Comparison of ENCODE assay signal across 24 cellular contexts in genomic region chr17:32021618-32021955, GRCh38.
"Had no signal": no experiment of that assay in that cellular context is flagged by ENCODE, and none has a peak within 500 bp of the region (broad histone marks: within the 10 kb centered on the region; RNA-seq: fewer than 3 reads in every experiment).

No MANE protein-coding gene starts in this region.

- H3K4me3 ChIP-seq: esophagus squamous epithelium had no signal

- H3K4me3 Mint-ChIP-seq: activated CD4-positive, alpha-beta memory T cell treated with anti-CD3 and anti-CD28 coated beads for 36 hours; activated CD4-positive, alpha-beta T cell treated with anti-CD3 and anti-CD28 coated beads for 36 hours; activated CD4-positive, alpha-beta T cell treated with anti-CD3 and anti-CD28 coated beads, Interleukin-2, amount 10 ng/mL, durations not matched to agents 24 days and 14 days; activated CD8-positive, alpha-beta memory T cell treated with anti-CD3 and anti-CD28 coated beads, Interleukin-2, amount 10 ng/mL, durations not matched to agents 7 days and 5 days; activated CD8-positive, alpha-beta T cell treated with anti-CD3 and anti-CD28 coated beads, Interleukin-2, amount 10 ng/mL, durations not matched to agents 7 days and 5 days; activated naive CD8-positive, alpha-beta T cell; activated T-cell treated with anti-CD3 and anti-CD28 coated beads, Interleukin-2, amount 50 U/mL, for 24 hours; activated T-cell treated with anti-CD3 and anti-CD28 coated beads, Interleukin-2, amount 50 U/mL, for 72 hours; T-helper 17 cell; T-helper 2 cell treated with Interferon-gamma antibody and Interleukin-4, amounts not matched to agents 5 μg/mL and 100 μg/mL, for 36 hours had no signal

- H3K27me3 ChIP-seq: brain microvascular endothelial cell, esophagus squamous epithelium had no signal

- H3K27ac Mint-ChIP-seq: activated CD4-positive, alpha-beta memory T cell treated with anti-CD3 and anti-CD28 coated beads for 36 hours; activated CD4-positive, alpha-beta T cell treated with anti-CD3 and anti-CD28 coated beads for 36 hours; activated CD4-positive, alpha-beta T cell treated with anti-CD3 and anti-CD28 coated beads, Interleukin-2, amount 10 ng/mL, durations not matched to agents 24 days and 14 days; activated CD8-positive, alpha-beta memory T cell treated with anti-CD3 and anti-CD28 coated beads, Interleukin-2, amount 10 ng/mL, durations not matched to agents 7 days and 5 days; activated CD8-positive, alpha-beta T cell treated with anti-CD3 and anti-CD28 coated beads, Interleukin-2, amount 10 ng/mL, durations not matched to agents 7 days and 5 days; activated naive CD8-positive, alpha-beta T cell; activated T-cell treated with anti-CD3 and anti-CD28 coated beads, Interleukin-2, amount 50 U/mL, for 24 hours; activated T-cell treated with anti-CD3 and anti-CD28 coated beads, Interleukin-2, amount 50 U/mL, for 72 hours; T-helper 17 cell; T-helper 2 cell treated with Interferon-gamma antibody and Interleukin-4, amounts not matched to agents 5 μg/mL and 100 μg/mL, for 36 hours had no signal

- H3K27me3 Mint-ChIP-seq: activated CD4-positive, alpha-beta memory T cell treated with anti-CD3 and anti-CD28 coated beads for 36 hours; activated CD4-positive, alpha-beta T cell treated with anti-CD3 and anti-CD28 coated beads for 36 hours; activated CD4-positive, alpha-beta T cell treated with anti-CD3 and anti-CD28 coated beads, Interleukin-2, amount 10 ng/mL, durations not matched to agents 24 days and 14 days; activated CD8-positive, alpha-beta memory T cell treated with anti-CD3 and anti-CD28 coated beads, Interleukin-2, amount 10 ng/mL, durations not matched to agents 7 days and 5 days; activated naive CD8-positive, alpha-beta T cell; activated T-cell treated with anti-CD3 and anti-CD28 coated beads, Interleukin-2, amount 50 U/mL, for 24 hours; T-helper 17 cell had no signal

- H3K9me3 Mint-ChIP-seq: activated CD4-positive, alpha-beta memory T cell treated with anti-CD3 and anti-CD28 coated beads for 36 hours; activated CD4-positive, alpha-beta T cell treated with anti-CD3 and anti-CD28 coated beads, Interleukin-2, amount 10 ng/mL, durations not matched to agents 24 days and 14 days; activated T-cell treated with anti-CD3 and anti-CD28 coated beads, Interleukin-2, amount 50 U/mL, for 24 hours; activated T-cell treated with anti-CD3 and anti-CD28 coated beads, Interleukin-2, amount 50 U/mL, for 72 hours; T-helper 2 cell treated with Interferon-gamma antibody and Interleukin-4, amounts not matched to agents 5 μg/mL and 100 μg/mL, for 36 hours had no signal

- H3K27ac ChIP-seq: brain microvascular endothelial cell, epithelial cell of prostate, esophagus squamous epithelium had no signal

- DNase-seq: activated CD4-positive, alpha-beta memory T cell treated with anti-CD3 and anti-CD28 coated beads for 36 hours; activated CD4-positive, alpha-beta T cell treated with anti-CD3 and anti-CD28 coated beads for 36 hours; activated CD4-positive, alpha-beta T cell treated with anti-CD3 and anti-CD28 coated beads, Interleukin-2, amount 10 ng/mL, durations not matched to agents 24 days and 14 days; activated CD4-positive, CD25-positive, alpha-beta regulatory T cell; activated CD4-positive, CD25-positive, alpha-beta regulatory T cell treated with anti-CD3 and anti-CD28 coated beads, Interleukin-2, amount 50 U/mL, for 72 hours; activated CD8-positive, alpha-beta memory T cell treated with anti-CD3 and anti-CD28 coated beads, Interleukin-2, amount 10 ng/mL, durations not matched to agents 7 days and 5 days; activated CD8-positive, alpha-beta memory T cell treated with anti-CD3 and anti-CD28 coated beads, Interleukin-2, amount 50 U/mL, for 48 hours; activated CD8-positive, alpha-beta T cell treated with anti-CD3 and anti-CD28 coated beads, Interleukin-2, amount 10 ng/mL, durations not matched to agents 7 days and 5 days; activated gamma-delta T cell; activated naive CD4-positive, alpha-beta T cell; activated naive CD4-positive, alpha-beta T cell treated with anti-CD3 and anti-CD28 coated beads, Interleukin-2, amount 50 U/mL, for 16 hours; activated T-cell treated with anti-CD3 and anti-CD28 coated beads for 4 hours; activated T-cell treated with anti-CD3 and anti-CD28 coated beads, Interleukin-2, amount 50 U/mL, for 24 hours; activated T-cell treated with anti-CD3 and anti-CD28 coated beads, Interleukin-2, amount 50 U/mL, for 72 hours; amniotic stem cell; brain microvascular endothelial cell; effector CD8-positive, alpha-beta T cell; esophagus squamous epithelium; foreskin melanocyte; T-helper 1 cell; T-helper 17 cell had no signal

- ATAC-seq: activated CD4-positive, alpha-beta T cell treated with anti-CD3 and anti-CD28 coated beads for 36 hours; activated CD8-positive, alpha-beta memory T cell treated with anti-CD3 and anti-CD28 coated beads, Interleukin-2, amount 10 ng/mL, durations not matched to agents 7 days and 5 days; activated CD8-positive, alpha-beta T cell treated with anti-CD3 and anti-CD28 coated beads, Interleukin-2, amount 10 ng/mL, durations not matched to agents 7 days and 5 days; activated T-cell treated with anti-CD3 and anti-CD28 coated beads, Interleukin-2, amount 50 U/mL, for 72 hours; T-helper 17 cell had no signal

- H3K9me3 ChIP-seq: esophagus squamous epithelium had no signal
